In the genomic region with DNA sequence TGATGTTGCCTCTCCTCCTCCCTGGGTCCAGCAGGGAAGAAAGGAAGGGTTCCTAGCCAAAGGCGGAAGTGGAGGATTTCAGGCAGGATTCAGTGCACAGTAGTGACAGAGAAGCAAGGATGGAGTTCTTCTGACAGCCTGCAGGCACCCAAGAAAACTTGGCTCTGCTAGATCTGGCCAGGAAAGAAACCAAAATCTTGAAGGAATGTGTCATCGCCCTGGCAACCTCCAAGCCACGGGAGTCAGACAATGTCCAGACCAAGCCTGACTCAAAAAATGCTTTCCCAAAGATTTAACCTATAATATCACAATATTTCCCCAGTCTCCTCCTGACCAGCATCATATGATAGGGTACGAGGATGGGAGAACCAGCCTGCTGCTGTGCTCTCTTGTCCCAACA, we compare ENCODE assay signal across 16 cellular contexts. TPM values are rescaled to one million over a fixed set of nuclear protein-coding genes. Genes with fewer than 3 reads are reported as not detected.
DNase-seq lines count a peak whose midpoint lies in the region; ATAC-seq, FAIRE-seq and TF ChIP-seq lines count a peak whose summit lies in the region.
"Had no signal": no experiment of that assay in that cellular context is flagged by ENCODE, and none has a peak within 500 bp of the region (broad histone marks: within the 10 kb centered on the region; RNA-seq: fewer than 3 reads in every experiment).

No MANE protein-coding gene starts in this region.

- H3K27ac ChIP-seq in HepG2 (ENCODE audit: extremely low read length, insufficient read depth, low read length) (no peak overlapping the region), right lobe of liver (no peak overlapping the region)
- H3K27ac ChIP-seq: left lung, upper lobe of right lung had no signal

- no peak overlapping the region for H2AFZ ChIP-seq in HepG2 (ENCODE audit: low read length)

- H3K9ac ChIP-seq in HepG2 (ENCODE audit: insufficient read depth, low read depth, low read length), result no peak overlapping the region

- H4K20me1 ChIP-seq in HepG2 (ENCODE audit: insufficient read depth, low read length), result no peaks in the 10 kb centered on the region

- no peaks in the 10 kb centered on the region for H3K79me2 ChIP-seq in HepG2 (ENCODE audit: insufficient read depth, low read length)

- no peak for DNase-seq in HepG2 (ENCODE audit: low spot score)
- DNase-seq in right lobe of liver, result no peak
- peak; percentile 66 to 83 for DNase-seq in cardiac fibroblast (ENCODE audit: low read depth in 2 of 2)
- peak; percentile 11 for DNase-seq in kidney glomerular epithelial cell (lab: John Stamatoyannopoulos, UW)
- DNase-seq in RPMI8226, result no peak
- DNase-seq in SW 1271 (lab: John Stamatoyannopoulos, UW), result no peak
- DNase-seq: CD4-positive, CD25-positive, alpha-beta regulatory T cell; dermis blood vessel endothelial cell; left lung; NCI-H82; stimulated activated CD4-positive, alpha-beta T cell treated with anti-CD3 and anti-CD28 coated beads, Interleukin-12 subunit alpha, Interleukin-12 subunit beta, amount 100 ng/mL, for 4 hours; stimulated activated naive CD4-positive, alpha-beta T cell; upper lobe of right lung had no signal

- POLR2A ChIA-PET in HepG2 (lab: Yijun Ruan, JAX), result interaction anchor here (1.0 to 1.2 kb wide), 2 partner anchors 299 to 342 kb away, joined by 3 to 4 read pairs; no protein-coding TSS in a partner anchor

- FAIRE-seq in HepG2 (lab: Jason Lieb, UNC), result no peak
- FAIRE-seq: A204.1 had no signal

- H3K4me3 ChIP-seq in HepG2 (replicated peaks in 1 of 3; ENCODE audit: insufficient read depth in 1 of 3, low read depth in 2 of 3, low read length in 3 of 3) (no peak overlapping the region), right lobe of liver (no peak overlapping the region), cardiac fibroblast (replicated peaks in 1 of 2; ENCODE audit: low read depth in 2 of 2, low read length in 2 of 2) (no peak overlapping the region)
- H3K4me3 ChIP-seq: left lung, upper lobe of right lung had no signal

- WGBS in HepG2 (ENCODE audit: low lambda C conversion rate), result 61% methylated on average over 4 of the region's 4 CpGs
- 79% methylated on average over 2 of the region's 4 CpGs for WGBS in right lobe of liver (ENCODE audit: insufficient coverage, low coverage, low lambda C conversion rate, missing lambda C conversion rate)

- no peaks in the 10 kb centered on the region for H3K27me3 ChIP-seq in HepG2 (ENCODE audit: control insufficient read depth in 1 of 2, insufficient read depth in 2 of 2, low read length in 2 of 2)
- H3K27me3 ChIP-seq in right lobe of liver, result no peaks in the 10 kb centered on the region
- H3K27me3 ChIP-seq: left lung, upper lobe of right lung had no signal

- no peak for ATAC-seq in HepG2
- no peak for ATAC-seq in right lobe of liver
- ATAC-seq in GM21717 (IDR thresholded peaks at IDR 0.05; ENCODE audit: unreplicated experiment), result no peak
- ATAC-seq in HG03159 (IDR thresholded peaks at IDR 0.05; ENCODE audit: unreplicated experiment), result no peak
- ATAC-seq: left lung, upper lobe of right lung had no signal

- TF ChIP-seq POLR2A in HepG2 (IDR thresholded peaks at IDR 0.05; ENCODE audit: insufficient read depth in 1 of 2, low read depth in 2 of 2, low read length in 2 of 2), result no peak
- TF ChIP-seq POLR2A in right lobe of liver (IDR thresholded peaks at IDR 0.05), result no peak

- intact Hi-C loops in HepG2 (cut with micrococcal nuclease; ENCODE audit: unreplicated experiment) (loop anchor here (1.0 kb wide), 1 partner anchor 23 kb away; a partner anchor contains a TSS), right lobe of liver (cut with DNase I) (no loop called here)

- TF ChIP-seq EP300 in HepG2 (IDR thresholded peaks at IDR 0.05; ENCODE audit: low read depth in 2 of 2, low read length in 2 of 2) (no peak), HepG2 (CRISPR knock-in tag; IDR thresholded peaks at IDR 0.05; ENCODE audit: borderline replicate concordance) (no peak)

- H3K9me3 ChIP-seq in HepG2 (ENCODE audit: low read length), result no peaks in the 10 kb centered on the region
- no peaks in the 10 kb centered on the region for H3K9me3 ChIP-seq in right lobe of liver
- H3K9me3 ChIP-seq: left lung, upper lobe of right lung had no signal

- TF ChIP-seq CTCF in HepG2 (CRISPR knock-in tag; IDR thresholded peaks at IDR 0.05) (no peak), right lobe of liver (IDR thresholded peaks at IDR 0.05) (no peak), cardiac fibroblast (IDR thresholded peaks at IDR 0.05; ENCODE audit: low read depth, low read length) (peak; percentile 4)

- no peak for TF ChIP-seq RAD21 in HepG2 (CRISPR knock-in tag; IDR thresholded peaks at IDR 0.05)

- no TSS peak for BruUV-seq in HepG2 (replicated peaks; lab: Mats Ljungman, UMichigan)

- H3K36me3 ChIP-seq in HepG2 (replicated peaks in 1 of 2; ENCODE audit: control insufficient read depth in 1 of 2, insufficient read depth in 2 of 2, low read length in 2 of 2) (no peaks in the 10 kb centered on the region), right lobe of liver (no peaks in the 10 kb centered on the region)
- H3K36me3 ChIP-seq: left lung, upper lobe of right lung had no signal

- H3K4me1 ChIP-seq in HepG2 (ENCODE audit: insufficient read depth, low read length), result peaks cover 14% of the 10 kb centered on the region
- H3K4me1 ChIP-seq in right lobe of liver, result peaks cover 0 to 37% (median 12%) of the 10 kb centered on the region in 4 donors
- H3K4me1 ChIP-seq: left lung, upper lobe of right lung had no signal

- CTCF ChIA-PET in HepG2 (lab: Yijun Ruan, JAX; ENCODE audit: low intra/inter-chr PET ratio, low total read pairs), result interaction anchor here (1.5 to 3.0 kb wide), 6 partner anchors 21 to 342 kb away, joined by 5 to 46 read pairs (median 21); no protein-coding TSS in a partner anchor

- in situ Hi-C loops in HepG2 (cut with HindIII; ENCODE audit: extremely low pct_ligation_motif_present, low pct_unique_long_range_greater_than_20kb), result no loop called here

- no peak overlapping the region for H3K4me2 ChIP-seq in HepG2 (ENCODE audit: low read depth, low read length)

TF ChIP-seq in HepG2, 621 proteins besides CTCF, POLR2A, EP300 and RAD21 (continues in another document):
- no peak for TF ChIP-seq YEATS2 (CRISPR knock-in tag; IDR thresholded peaks at IDR 0.05; ENCODE audit: borderline replicate concordance)

RNA-seq across cellular contexts. Expression of a gene that starts 22.8 kb away (rescaled TPM):
- 45.1 and 49.4 TPM in 2 replicates for total RNA-seq in HepG2 (2016; rRNA removed; fragmentation: Illumina TruSeq; extraction: Trizol)
- 15.8 and 17.4 TPM in 2 replicates for total RNA-seq in HepG2 (2016; cell fraction: cytosol; rRNA removed; fragmentation: Illumina TruSeq; extraction: Trizol; ENCODE audit: low read depth)
- total RNA-seq in HepG2 (2016; cell fraction: insoluble cytoplasmic fraction; rRNA removed; fragmentation: Illumina TruSeq; extraction: Trizol), result 42.9 and 43.7 TPM in 2 replicates
- 15.2 and 18.0 TPM in 2 replicates for total RNA-seq in HepG2 (2016; cell fraction: membrane; rRNA removed; fragmentation: Illumina TruSeq; extraction: Trizol)
- total RNA-seq in HepG2 (2016; cell fraction: nucleus; rRNA removed; fragmentation: Illumina TruSeq; extraction: Trizol), result 19.7 and 22.2 TPM in 2 replicates
- 23.9 and 25.0 TPM in 2 replicates for polyA plus RNA-seq in HepG2 (2011; rRNA removed)
- 35.5 and 38.0 TPM in 2 replicates for polyA plus RNA-seq in HepG2 (2011; cell fraction: cytosol; rRNA removed)
- polyA plus RNA-seq in HepG2 (2011; cell fraction: nucleus; rRNA removed), result 29.3 and 34.3 TPM in 2 replicates
- 33.9 and 38.4 TPM in 2 replicates for polyA plus RNA-seq in HepG2 (2012)
- 13.9 and 14.7 TPM in 2 replicates for polyA plus RNA-seq in HepG2 (2016; cell fraction: cytosol; fragmentation: Illumina TruSeq; extraction: Trizol; ENCODE audit: low read depth)
- polyA plus RNA-seq in HepG2 (2016; cell fraction: insoluble cytoplasmic fraction; fragmentation: Illumina TruSeq; extraction: Trizol; ENCODE audit: low read depth), result 59.7 and 60.2 TPM in 2 replicates
- 15.8 and 16.6 TPM in 2 replicates for polyA plus RNA-seq in HepG2 (2016; cell fraction: membrane; fragmentation: Illumina TruSeq; extraction: Trizol; ENCODE audit: low read depth)
- 35.6 and 46.5 TPM in 2 replicates for polyA plus RNA-seq in HepG2 (2016; cell fraction: nucleus; fragmentation: Illumina TruSeq; extraction: Trizol; ENCODE audit: insufficient read depth, low read depth)
- polyA minus RNA-seq in HepG2 (2011; rRNA and poly(A)+ RNA removed; ENCODE audit: low replicate concordance), result 19.9 and 41.3 TPM in 2 replicates
- 10.0 and 12.1 TPM in 2 replicates for polyA minus RNA-seq in HepG2 (2011; cell fraction: cytosol; rRNA and poly(A)+ RNA removed)
- polyA minus RNA-seq in HepG2 (2011; cell fraction: nucleus; rRNA and poly(A)+ RNA removed), result 9.8 and 13.7 TPM in 2 replicates
- 10 to 100 TPM; 30.5 to 82.5 (median 45.1) TPM for total RNA-seq in right lobe of liver

RNA-seq across cellular contexts. Expression of a gene that starts 58.0 kb away (rescaled TPM):
- 38.2 and 40.0 TPM in 2 replicates for total RNA-seq in HepG2 (2016; rRNA removed; fragmentation: Illumina TruSeq; extraction: Trizol)
- total RNA-seq in HepG2 (2016; cell fraction: cytosol; rRNA removed; fragmentation: Illumina TruSeq; extraction: Trizol; ENCODE audit: low read depth), result 10.7 and 12.6 TPM in 2 replicates
- 37.5 and 39.4 TPM in 2 replicates for total RNA-seq in HepG2 (2016; cell fraction: insoluble cytoplasmic fraction; rRNA removed; fragmentation: Illumina TruSeq; extraction: Trizol)
- 19.6 and 20.4 TPM in 2 replicates for total RNA-seq in HepG2 (2016; cell fraction: membrane; rRNA removed; fragmentation: Illumina TruSeq; extraction: Trizol)
- total RNA-seq in HepG2 (2016; cell fraction: nucleus; rRNA removed; fragmentation: Illumina TruSeq; extraction: Trizol), result 18.4 and 18.8 TPM in 2 replicates
- polyA plus RNA-seq in HepG2 (2011; rRNA removed), result 24.7 and 24.8 TPM in 2 replicates
- polyA plus RNA-seq in HepG2 (2011; cell fraction: cytosol; rRNA removed), result 15.5 and 22.3 TPM in 2 replicates
- polyA plus RNA-seq in HepG2 (2011; cell fraction: nucleus; rRNA removed), result 19.3 and 24.1 TPM in 2 replicates
- 25.5 and 32.5 TPM in 2 replicates for polyA plus RNA-seq in HepG2 (2012)
- polyA plus RNA-seq in HepG2 (2016; cell fraction: cytosol; fragmentation: Illumina TruSeq; extraction: Trizol; ENCODE audit: low read depth), result 12.3 and 12.4 TPM in 2 replicates
- 50.1 and 54.3 TPM in 2 replicates for polyA plus RNA-seq in HepG2 (2016; cell fraction: insoluble cytoplasmic fraction; fragmentation: Illumina TruSeq; extraction: Trizol; ENCODE audit: low read depth)
- polyA plus RNA-seq in HepG2 (2016; cell fraction: membrane; fragmentation: Illumina TruSeq; extraction: Trizol; ENCODE audit: low read depth), result 19.3 and 20.8 TPM in 2 replicates
- polyA plus RNA-seq in HepG2 (2016; cell fraction: nucleus; fragmentation: Illumina TruSeq; extraction: Trizol; ENCODE audit: insufficient read depth, low read depth), result 39.6 and 44.6 TPM in 2 replicates
- 7.3 and 27.3 TPM in 2 replicates for polyA minus RNA-seq in HepG2 (2011; rRNA and poly(A)+ RNA removed; ENCODE audit: low replicate concordance)
- 10.4 and 11.1 TPM in 2 replicates for polyA minus RNA-seq in HepG2 (2011; cell fraction: cytosol; rRNA and poly(A)+ RNA removed)
- polyA minus RNA-seq in HepG2 (2011; cell fraction: nucleus; rRNA and poly(A)+ RNA removed), result 10.9 and 11.7 TPM in 2 replicates
- 10 to 100 TPM; 17.7 to 53.6 (median 32.3) TPM for total RNA-seq in right lobe of liver

Comparison
In these comparisons a context has a peak if more than half of its experiments do, and no peak if none do; other contexts are left out.
1. DNase-seq: peak in cardiac fibroblast (2 of 2) and kidney glomerular epithelial cell (single experiment); none in HepG2 (single experiment), right lobe of liver (0 of 3), RPMI8226 (single experiment) and SW 1271 (0 of 2).